7 cellular contexts compared by ENCODE assay signal in the genomic region with DNA sequence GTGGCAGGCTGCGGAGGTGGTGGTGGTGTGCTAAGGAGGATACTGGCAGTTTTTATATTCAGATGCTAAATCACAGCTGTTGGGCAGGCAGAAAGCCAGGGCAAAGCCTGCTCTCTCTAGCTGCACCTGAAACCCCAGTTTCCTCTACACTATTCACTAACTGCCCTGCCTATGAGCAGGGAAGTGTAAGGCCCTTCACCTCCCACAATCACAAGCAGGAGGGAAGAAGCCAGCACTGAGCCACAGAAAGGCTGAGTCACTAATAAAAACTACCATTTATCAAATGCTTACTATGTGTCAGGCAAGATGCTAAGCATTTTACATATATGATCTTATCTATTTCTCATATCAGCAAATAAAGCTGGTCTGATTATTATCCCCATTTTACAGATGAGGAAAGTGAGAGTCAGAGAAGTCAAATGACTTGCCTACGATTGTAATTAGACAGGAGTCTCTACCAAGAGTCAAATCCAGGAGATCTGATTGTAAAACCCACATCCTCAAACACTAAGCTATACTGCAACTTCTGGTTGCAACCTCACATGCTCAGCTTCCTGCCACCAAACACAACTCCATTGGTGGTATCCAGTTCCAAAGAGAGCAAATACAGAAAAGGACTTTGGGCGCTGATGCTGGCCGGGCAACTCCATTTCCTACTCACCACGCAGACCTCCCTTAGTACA. TPM values are rescaled to one million over a fixed set of nuclear protein-coding genes. Genes with fewer than 3 reads are reported as not detected.
DNase-seq lines count a peak whose midpoint lies in the region; ATAC-seq and TF ChIP-seq lines count a peak whose summit lies in the region.

No MANE protein-coding gene starts in this region.

- TF ChIP-seq CTCF in MM.1S (IDR thresholded peaks at IDR 0.05; ENCODE audit: low read length) (no peak), omental fat pad (IDR thresholded peaks at IDR 0.05) (no peak)

- H4K20me1 ChIP-seq in MM.1S (ENCODE audit: insufficient read depth, low read length), result no peaks in the 10 kb centered on the region

- H3K9me3 ChIP-seq in MM.1S (replicated peaks; ENCODE audit: insufficient read depth, low read length), result no peaks in the 10 kb centered on the region

- H3F3A ChIP-seq in MM.1S (ENCODE audit: insufficient read depth, low read length), result peaks cover 19% of the 10 kb centered on the region

- no peaks in the 10 kb centered on the region for H3K27me3 ChIP-seq in MM.1S (replicated peaks; ENCODE audit: insufficient read depth, low read length)

- H3K79me2 ChIP-seq in MM.1S (ENCODE audit: low read length), result no peaks in the 10 kb centered on the region

- peak overlapping the region; percentile 67 for H3K27ac ChIP-seq in MM.1S (ENCODE audit: low read length)

- peak overlapping the region; percentile 7; the same call in 1 of the 2 replicates for H3K4me3 ChIP-seq in MM.1S (ENCODE audit: low read length)

- DNase-seq in MM.1S (peak; percentile 88), amniotic epithelial cell (ENCODE audit: low read depth) (peak; percentile 80), omental fat pad (ENCODE audit: low spot score) (no peak), DMS79 (lab: John Stamatoyannopoulos, UW) (no peak), DMS153 (lab: John Stamatoyannopoulos, UW) (no peak)

- peak overlapping the region; percentile 2 for H2AFZ ChIP-seq in MM.1S (ENCODE audit: low read length)

- ATAC-seq in GM21367 (IDR thresholded peaks at IDR 0.05; ENCODE audit: unreplicated experiment), result peak; percentile 79
- peak; percentile 89 for ATAC-seq in omental fat pad (ENCODE audit: low FRiP score)
- ATAC-seq in HG02623 (IDR thresholded peaks at IDR 0.05; ENCODE audit: unreplicated experiment), result no peak

- H3K36me3 ChIP-seq in MM.1S (replicated peaks; ENCODE audit: insufficient read depth, low read length), result no peaks in the 10 kb centered on the region

- H3K9ac ChIP-seq in MM.1S (ENCODE audit: low read length), result peak overlapping the region; percentile 9; the same call in 1 of the 2 replicates

- H3K4me1 ChIP-seq in MM.1S (ENCODE audit: low read length), result peaks cover 24% of the 10 kb centered on the region

- H3K9me2 ChIP-seq in MM.1S (replicated peaks; ENCODE audit: insufficient read depth, low read length), result no peaks in the 10 kb centered on the region

- H3K4me2 ChIP-seq in MM.1S (ENCODE audit: low read depth, low read length), result peak overlapping the region; percentile 67

RNA-seq across cellular contexts. Expression of a gene that starts 17.7 kb away (rescaled TPM):
- 100 to 1,000 TPM; 555 to 806 (median 682) TPM for total RNA-seq in omental fat pad

Comparison
In these comparisons a context has a peak if more than half of its experiments do, and no peak if none do; other contexts are left out.
1. DNase-seq: peak in MM.1S (single experiment) and amniotic epithelial cell (single experiment); none in omental fat pad (single experiment), DMS79 (single experiment) and DMS153 (single experiment).